ENCODE assay signal across 10 cellular contexts in the genomic region with DNA sequence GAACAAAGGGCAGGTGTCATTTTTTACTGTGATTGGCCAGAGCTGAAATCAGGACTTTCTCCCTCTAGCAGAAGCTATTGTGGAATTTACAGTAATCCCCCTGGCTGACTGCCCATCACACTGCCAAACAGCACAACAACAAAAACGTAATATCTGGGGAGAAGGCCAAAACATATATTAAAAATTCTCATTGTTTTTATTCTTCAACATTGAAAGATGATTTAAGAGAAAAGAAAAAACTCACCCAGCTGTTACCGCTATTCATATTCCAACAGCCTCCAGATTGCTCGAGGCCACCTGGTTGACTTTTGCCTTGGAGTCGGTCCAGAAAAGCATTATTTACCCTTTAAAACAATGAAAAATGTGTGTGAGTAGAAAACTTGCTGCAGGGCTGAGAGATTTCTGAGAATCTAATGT.
A peak's percentile ranks its signal among the peaks of the same experiment; 100 is the strongest.
DNase-seq lines count a peak whose midpoint lies in the region; ATAC-seq and TF ChIP-seq lines count a peak whose summit lies in the region.
"Had no signal": no experiment of that assay in that cellular context is flagged by ENCODE, and none has a peak within 500 bp of the region (broad histone marks: within the 10 kb centered on the region; RNA-seq: fewer than 3 reads in every experiment).

No MANE protein-coding gene starts in this region.

- WGBS in esophagus squamous epithelium, 2 donors, result 20 to 26% methylated on average over 4 of the region's 4 CpGs

- peak overlapping the region in 1 of 59 donors; percentile 41 for H3K27ac ChIP-seq in dorsolateral prefrontal cortex
- no peak overlapping the region for H3K27ac ChIP-seq in esophagus squamous epithelium

- ATAC-seq in GM21737 (IDR thresholded peaks at IDR 0.05; ENCODE audit: unreplicated experiment), result no peak

- peaks cover 5 to 28% (median 25%) of the 10 kb centered on the region in 3 donors for H3K4me1 ChIP-seq in esophagus squamous epithelium

- H3K9me3 ChIP-seq in MG63 (no peaks in the 10 kb centered on the region), esophagus squamous epithelium (no peaks in the 10 kb centered on the region)
- H3K9me3 ChIP-seq: BLaER1 treated with 17β-estradiol and CSF1 and Interleukin-3, amounts not matched to agents 10 nM and 100 nM; ovary had no signal

- DNase-seq in AG08395 (ENCODE audit: low spot score) (peak; percentile 16), MG63 (peak; percentile 81), SHP77 (lab: John Stamatoyannopoulos, UW) (peak; percentile 41 to 50), fibroblast of the aortic adventitia (ENCODE audit: low read depth) (peak; percentile 95), HuH-7.5 (ENCODE audit: low spot score) (no peak), dorsolateral prefrontal cortex (no peak), esophagus squamous epithelium (lab: John Stamatoyannopoulos, UW) (no peak)

- no peaks in the 10 kb centered on the region for H3K36me3 ChIP-seq in MG63
- H3K36me3 ChIP-seq in esophagus squamous epithelium, result no peaks in the 10 kb centered on the region
- H3K36me3 ChIP-seq: ovary had no signal

- H3K4me3 ChIP-seq in MG63 (no peak overlapping the region), fibroblast of the aortic adventitia (ENCODE audit: low read depth, low read length) (no peak overlapping the region), dorsolateral prefrontal cortex (no peak overlapping the region), esophagus squamous epithelium (no peak overlapping the region)
- H3K4me3 ChIP-seq: BLaER1 treated with 17β-estradiol and CSF1 and Interleukin-3, amounts not matched to agents 10 nM and 100 nM; ovary had no signal

- no peak for TF ChIP-seq CTCF in fibroblast of the aortic adventitia (IDR thresholded peaks at IDR 0.05; ENCODE audit: insufficient read depth, low read length)
- no peak for TF ChIP-seq CTCF in dorsolateral prefrontal cortex (IDR thresholded peaks at IDR 0.05 in 54 of 56, conservative IDR thresholded peaks at IDR 0.05 in 2 of 56; ENCODE audit: low read depth in 1 of 56, partially characterized antibody in 56 of 56)
- TF ChIP-seq CTCF in esophagus squamous epithelium (IDR thresholded peaks at IDR 0.05), result no peak

- H3K27me3 ChIP-seq in MG63, result no peaks in the 10 kb centered on the region
- H3K27me3 ChIP-seq in dorsolateral prefrontal cortex, result peaks cover 0 to 4% (median 0%) of the 10 kb centered on the region in 45 donors
- no peaks in the 10 kb centered on the region for H3K27me3 ChIP-seq in esophagus squamous epithelium
- H3K27me3 ChIP-seq: BLaER1 treated with 17β-estradiol and CSF1 and Interleukin-3, amounts not matched to agents 10 nM and 100 nM; ovary had no signal

- intact Hi-C loops in dorsolateral prefrontal cortex (cut with DNase I) (no loop called here), esophagus squamous epithelium (cut with DNase I) (no loop called here)

- TF ChIP-seq POLR2A in esophagus squamous epithelium (IDR thresholded peaks at IDR 0.05), result no peak

Comparison
In these comparisons a context has a peak if more than half of its experiments do, and no peak if none do; other contexts are left out.
1. DNase-seq: peak in AG08395 (single experiment), MG63 (single experiment), SHP77 (2 of 2) and fibroblast of the aortic adventitia (single experiment); none in HuH-7.5 (single experiment), dorsolateral prefrontal cortex (0 of 10) and esophagus squamous epithelium (single experiment).